ENCODE assay signal across 1 cellular context in the genomic region with DNA sequence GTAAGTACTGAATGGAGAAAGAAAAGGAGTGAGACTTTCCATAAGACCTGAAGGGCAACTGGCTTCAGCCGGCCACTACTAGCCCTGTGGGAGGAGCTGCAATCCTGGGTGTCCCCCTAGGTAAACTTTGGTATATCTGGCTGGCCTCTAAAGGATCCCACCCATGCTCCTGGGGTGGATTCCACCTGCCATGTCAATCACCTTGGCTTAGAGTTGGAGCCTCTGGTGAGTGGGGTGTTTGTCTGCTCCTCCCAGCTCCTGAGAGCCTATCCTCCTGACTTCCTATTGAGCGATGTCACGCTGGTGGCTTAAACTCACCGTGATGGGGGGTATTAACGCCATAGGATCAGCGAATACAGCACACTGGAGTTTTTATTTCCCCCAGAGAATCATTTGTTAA.
TF ChIP-seq lines count a peak whose summit lies in the region.

No MANE protein-coding gene starts in this region.

TF ChIP-seq in SK-N-SH treated with all-trans-retinoic acid at 6 μM for 48 hours, 23 proteins besides CTCF, POLR2A, EP300 and RAD21 (continued from another document):
- no peak for TF ChIP-seq ZNF565 (CRISPR knock-in tag; conservative IDR thresholded peaks at IDR 0.05; ENCODE audit: low read depth)
- TF ChIP-seq, protein P1, sequence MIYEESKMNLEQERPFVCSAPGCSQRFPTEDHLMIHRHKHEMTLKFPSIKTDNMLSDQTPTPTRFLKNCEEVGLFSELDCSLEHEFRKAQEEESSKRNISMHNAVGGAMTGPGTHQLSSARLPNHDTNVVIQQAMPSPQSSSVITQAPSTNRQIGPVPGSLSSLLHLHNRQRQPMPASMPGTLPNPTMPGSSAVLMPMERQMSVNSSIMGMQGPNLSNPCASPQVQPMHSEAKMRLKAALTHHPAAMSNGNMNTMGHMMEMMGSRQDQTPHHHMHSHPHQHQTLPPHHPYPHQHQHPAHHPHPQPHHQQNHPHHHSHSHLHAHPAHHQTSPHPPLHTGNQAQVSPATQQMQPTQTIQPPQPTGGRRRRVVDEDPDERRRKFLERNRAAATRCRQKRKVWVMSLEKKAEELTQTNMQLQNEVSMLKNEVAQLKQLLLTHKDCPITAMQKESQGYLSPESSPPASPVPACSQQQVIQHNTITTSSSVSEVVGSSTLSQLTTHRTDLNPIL (CRISPR knock-in tag; IDR thresholded peaks at IDR 0.05; ENCODE audit: low read depth): no peak
- TF ChIP-seq ZNF70 (CRISPR knock-in tag; IDR thresholded peaks at IDR 0.05): no peak
- no peak for TF ChIP-seq TCF4 (CRISPR knock-in tag; IDR thresholded peaks at IDR 0.05; ENCODE audit: borderline replicate concordance)
- TF ChIP-seq ZFP3 (CRISPR knock-in tag; IDR thresholded peaks at IDR 0.05): no peak
- TF ChIP-seq SNAI2 (CRISPR knock-in tag; IDR thresholded peaks at IDR 0.05): no peak
